13 cellular contexts compared by ENCODE assay signal in genomic region chr1:67792756-67793475, GRCh38. TPM values are rescaled to one million over a fixed set of nuclear protein-coding genes. Genes with fewer than 3 reads are reported as not detected.
DNase-seq lines count a peak whose midpoint lies in the region; ATAC-seq and TF ChIP-seq lines count a peak whose summit lies in the region.
"Had no signal": no experiment of that assay in that cellular context is flagged by ENCODE, and none has a peak within 500 bp of the region (broad histone marks: within the 10 kb centered on the region; RNA-seq: fewer than 3 reads in every experiment).

No MANE protein-coding gene starts in this region.

- H3K36me3 ChIP-seq in thoracic aorta: no peaks in the 10 kb centered on the region
- H3K36me3 ChIP-seq in Caco-2 (ENCODE audit: control insufficient read depth, insufficient read depth, low read length): no peaks in the 10 kb centered on the region

- DNase-seq in M059J (ENCODE audit: low read depth) (peak; percentile 49), MCF 10A (ENCODE audit: unreplicated experiment) (no peak), medulla oblongata (ENCODE audit: extremely low spot score) (peak; percentile 69), thoracic aorta (ENCODE audit: low spot score) (no peak), Kasumi-1 (lab: John Stamatoyannopoulos, UW) (no peak), Caco-2 (no peak)
- DNase-seq: activated gamma-delta T cell treated with Interleukin-2 at 50 U/mL for 16 hours; left cardiac atrium; NCI-H524; stimulated activated CD4-positive, alpha-beta T cell treated with anti-CD3 and anti-CD28 coated beads, Interleukin-4, amount 100 ng/mL, for 4 hours had no signal

- H3K4me3 ChIP-seq in thoracic aorta: no peak overlapping the region
- no peak overlapping the region for H3K4me3 ChIP-seq in Caco-2 (ENCODE audit: low read depth, low read length)

- POLR2A ChIA-PET in MCF 10A (lab: Yijun Ruan, JAX): interaction anchor here (0.5 to 6.3 kb wide), 13 partner anchors 11 to 1315 kb away, joined by 3 to 40 read pairs (median 4); no protein-coding TSS in a partner anchor
- POLR2A ChIA-PET in Caco-2 (lab: Charles Lee): no interaction called here

- peak overlapping the region; percentile 74 to 82 for H3K27ac ChIP-seq in thoracic aorta

- no peak overlapping the region for H3K4me3 Mint-ChIP-seq in MCF 10A (ENCODE audit: unreplicated experiment)
- no peak overlapping the region for H3K4me3 Mint-ChIP-seq in Caco-2 (ENCODE audit: unreplicated experiment)
- H3K4me3 Mint-ChIP-seq: stimulated activated naive CD8-positive, alpha-beta T cell treated with anti-CD3 and anti-CD28 coated beads, Interleukin-15, Interleukin-2, amounts not matched to agents 100 ng/mL and 50 ng/mL, for 24 hours had no signal

- TF ChIP-seq CTCF in MCF 10A (IDR thresholded peaks at IDR 0.05; ENCODE audit: unreplicated experiment) (no peak), thoracic aorta (IDR thresholded peaks at IDR 0.05) (no peak), Caco-2 (IDR thresholded peaks at IDR 0.05; ENCODE audit: insufficient read depth in 1 of 2, low read depth in 1 of 2, low read length in 1 of 2, severe bottlenecking in 1 of 2, unreplicated experiment in 1 of 2) (no peak)

- CTCF ChIA-PET in MCF 10A (lab: Yijun Ruan, JAX) (interaction anchor here (0.6 to 1.6 kb wide), 5 partner anchors 26 to 878 kb away, joined by 3 to 5 read pairs (median 3); no protein-coding TSS in a partner anchor), Caco-2 (lab: Charles Lee) (no interaction called here)

- peaks cover 7% of the 10 kb centered on the region for H3K36me3 Mint-ChIP-seq in MCF 10A (ENCODE audit: insufficient read depth, unreplicated experiment)
- H3K36me3 Mint-ChIP-seq in Caco-2 (ENCODE audit: insufficient read depth, unreplicated experiment): no peaks in the 10 kb centered on the region

- H3K9me3 ChIP-seq in thoracic aorta (no peaks in the 10 kb centered on the region), Caco-2 (no peaks in the 10 kb centered on the region)

- no TSS peak for BruUV-seq in MCF 10A (replicated peaks; lab: Mats Ljungman, UMichigan)
- no TSS peak for BruUV-seq in Caco-2 (replicated peaks; lab: Mats Ljungman, UMichigan)

- H3K4me1 ChIP-seq in thoracic aorta (ENCODE audit: control insufficient read depth in 1 of 2, low read depth in 2 of 2) (peaks cover 43 to 83% of the 10 kb centered on the region in 2 donors), Caco-2 (peaks cover 9% of the 10 kb centered on the region)

- H3K27me3 Mint-ChIP-seq in MCF 10A (ENCODE audit: insufficient read depth, unreplicated experiment): no peaks in the 10 kb centered on the region
- H3K27me3 Mint-ChIP-seq in Caco-2 (ENCODE audit: insufficient read depth, unreplicated experiment): no peaks in the 10 kb centered on the region

- H3K27me3 ChIP-seq in thoracic aorta (replicated peaks; ENCODE audit: insufficient read depth) (no peaks in the 10 kb centered on the region), Caco-2 (replicated peaks; ENCODE audit: control insufficient read depth, insufficient read depth, low read length) (no peaks in the 10 kb centered on the region)

- peak overlapping the region; percentile 88 for H3K27ac Mint-ChIP-seq in MCF 10A (ENCODE audit: low read depth, unreplicated experiment)
- no peak overlapping the region for H3K27ac Mint-ChIP-seq in Caco-2 (ENCODE audit: unreplicated experiment)
- H3K27ac Mint-ChIP-seq: stimulated activated naive CD8-positive, alpha-beta T cell treated with anti-CD3 and anti-CD28 coated beads, Interleukin-15, Interleukin-2, amounts not matched to agents 100 ng/mL and 50 ng/mL, for 24 hours had no signal

- peaks cover 60% of the 10 kb centered on the region for H3K4me1 Mint-ChIP-seq in MCF 10A (ENCODE audit: insufficient read depth, unreplicated experiment)
- H3K4me1 Mint-ChIP-seq in Caco-2 (ENCODE audit: low read depth, unreplicated experiment): peaks cover 11% of the 10 kb centered on the region

- H3K9me3 Mint-ChIP-seq in MCF 10A (ENCODE audit: unreplicated experiment) (no peaks in the 10 kb centered on the region), Caco-2 (ENCODE audit: unreplicated experiment) (no peaks in the 10 kb centered on the region)
- H3K9me3 Mint-ChIP-seq: stimulated activated naive CD8-positive, alpha-beta T cell treated with anti-CD3 and anti-CD28 coated beads, Interleukin-15, Interleukin-2, amounts not matched to agents 100 ng/mL and 50 ng/mL, for 24 hours had no signal

- ATAC-seq in thoracic aorta (ENCODE audit: insufficient number of reproducible peaks, low FRiP score, low read depth): no peak
- no peak for ATAC-seq in HG03442 (IDR thresholded peaks at IDR 0.05; ENCODE audit: unreplicated experiment)
- no peak for ATAC-seq in HG03095 (IDR thresholded peaks at IDR 0.05; ENCODE audit: unreplicated experiment)

- intact Hi-C loops in MCF 10A (cut with micrococcal nuclease): no loop called here
- intact Hi-C loops in Caco-2 (cut with micrococcal nuclease; ENCODE audit: unreplicated experiment): no loop called here

RNA-seq across cellular contexts. Expression of gene GNG12, which starts 40.4 kb away (rescaled TPM):
- total RNA-seq in M059J (2014; rRNA removed; shearing (Covaris generic)): 163 and 211 TPM in 2 replicates
- 117 and 135 TPM in 2 replicates for total RNA-seq in MCF 10A (2022)
- total RNA-seq in thoracic aorta: 100 to 1,000 TPM; 116 to 137 TPM
- total RNA-seq in Caco-2 (2022): 12.0 and 12.5 TPM in 2 replicates

Comparison
In these comparisons a context has a peak if more than half of its experiments do, and no peak if none do; other contexts are left out.
1. DNase-seq: peak in M059J (single experiment) and medulla oblongata (single experiment); none in MCF 10A (single experiment), thoracic aorta (single experiment), Kasumi-1 (0 of 2) and Caco-2 (0 of 2).